In genomic region chr16:15874745-15875314, GRCh38 we compare ENCODE assay signal across 8 cellular contexts. TPM values are rescaled to one million over a fixed set of nuclear protein-coding genes. Genes with fewer than 3 reads are reported as not detected.
DNase-seq lines count a peak whose midpoint lies in the region; TF ChIP-seq lines count a peak whose summit lies in the region.

No MANE protein-coding gene starts in this region.

- CTCF ChIA-PET in RWPE1 (lab: Yijun Ruan, JAX): interaction anchor here (0.5 to 1.9 kb wide), 16 partner anchors 12 to 1865 kb away, joined by 3 to 8 read pairs (median 4); no protein-coding TSS in a partner anchor

- 24 to 39% methylated on average over 7 of the region's 7 CpGs for WGBS in esophagus squamous epithelium, 2 donors

- H3K9me3 ChIP-seq in esophagus squamous epithelium: no peaks in the 10 kb centered on the region
- no peaks in the 10 kb centered on the region for H3K9me3 ChIP-seq in neural cell (ENCODE audit: low read length)

- H3K9ac ChIP-seq in neural cell (ENCODE audit: low read length): no peak overlapping the region

- no peaks in the 10 kb centered on the region for H3K27me3 ChIP-seq in esophagus squamous epithelium
- no peaks in the 10 kb centered on the region for H3K27me3 ChIP-seq in neural cell (ENCODE audit: insufficient read depth, low read depth, low read length)

- H3K4me1 ChIP-seq in esophagus squamous epithelium: peaks cover 0 to 38% (median 12%) of the 10 kb centered on the region in 3 donors

- no peak for TF ChIP-seq EP300 in neural cell (conservative IDR thresholded peaks at IDR 0.05; ENCODE audit: poor library complexity, severe bottlenecking)

- intact Hi-C loops in esophagus squamous epithelium (cut with DNase I): loop anchor here (5.0 kb wide), 1 partner anchor 252 kb away; no protein-coding TSS in a partner anchor

- POLR2A ChIA-PET in RWPE1 (lab: Yijun Ruan, JAX; ENCODE audit: low non-redundant PET): interaction anchor here (0.5 kb wide), 1 partner anchor 70 kb away, joined by 6 read pairs; no protein-coding TSS in a partner anchor

- H2AFZ ChIP-seq in neural cell (ENCODE audit: low read depth, low read length): no peak overlapping the region

- H3K27ac ChIP-seq in RWPE1 (peak overlapping the region; percentile 56), esophagus squamous epithelium (peak overlapping the region; percentile 45 to 71 (median 59)), neural cell (ENCODE audit: low read length) (no peak overlapping the region)

- H3K79me2 ChIP-seq in neural cell (replicated peaks; ENCODE audit: insufficient read depth, low read length): no peaks in the 10 kb centered on the region

- TF ChIP-seq CTCF in RWPE1 (conservative IDR thresholded peaks at IDR 0.05; ENCODE audit: low read depth) (peak; percentile 85), esophagus squamous epithelium (IDR thresholded peaks at IDR 0.05) (peak; percentile 39 to 75 (median 65)), neural cell (IDR thresholded peaks at IDR 0.05; ENCODE audit: poor library complexity, severe bottlenecking) (peak; percentile 67)

- no peak for TF ChIP-seq POLR2A in esophagus squamous epithelium (IDR thresholded peaks at IDR 0.05)

- H3F3A ChIP-seq in neural cell (ENCODE audit: insufficient read depth, low read length, poor library complexity, severe bottlenecking): no peaks in the 10 kb centered on the region

- TF ChIP-seq RAD21 in neural cell (conservative IDR thresholded peaks at IDR 0.05): peak; percentile 40

- no peak overlapping the region for H3K4me2 ChIP-seq in neural cell (ENCODE audit: low read length)

- H4K20me1 ChIP-seq in neural cell (ENCODE audit: insufficient read depth): no peaks in the 10 kb centered on the region

- H3K4me3 ChIP-seq in esophagus squamous epithelium (no peak overlapping the region), neural cell (ENCODE audit: low read length) (no peak overlapping the region)

- H3K9me2 ChIP-seq in neural cell (ENCODE audit: insufficient read depth, low read length): no peaks in the 10 kb centered on the region

- H3K36me3 ChIP-seq in esophagus squamous epithelium: peaks cover 0 to 65% (median 3%) of the 10 kb centered on the region in 3 donors
- H3K36me3 ChIP-seq in neural cell (ENCODE audit: insufficient read depth, low read length): no peaks in the 10 kb centered on the region

- peak in 10 of 14 donors; percentile 4 to 54 (median 37) for DNase-seq in C1 segment of cervical spinal cord (lab: John Stamatoyannopoulos, UW)
- DNase-seq in H4 (ENCODE audit: low spot score): peak; percentile 54
- peak; percentile 78 for DNase-seq in RWPE1 (ENCODE audit: low spot score)
- DNase-seq in esophagus squamous epithelium (lab: John Stamatoyannopoulos, UW): no peak
- no peak for DNase-seq in NCI-H187 treated with DMSO at 0.1 percent for 48 hours (lab: John Stamatoyannopoulos, UW)
- DNase-seq in HuH-7.5 (ENCODE audit: low spot score): no peak
- DNase-seq in GOT3 (lab: John Stamatoyannopoulos, UW): no peak

TF ChIP-seq in neural cell, 6 proteins besides CTCF, POLR2A, EP300 and RAD21:
- peak; percentile 62 for TF ChIP-seq SMC3 (conservative IDR thresholded peaks at IDR 0.05; ENCODE audit: poor library complexity)
- TF ChIP-seq REST (IDR thresholded peaks at IDR 0.05; ENCODE audit: borderline replicate concordance): no peak
TF ChIP-seq in neural cell: peak in this region for 1.

RNA-seq across cellular contexts. Expression of gene CEP20, which starts 13.6 kb away (rescaled TPM):
- total RNA-seq in H4 (2014; rRNA removed; shearing (Covaris generic)): 87.2 and 108 TPM in 2 replicates
- 10 to 100 TPM; 36.1 to 74.3 (median 42.5) TPM for total RNA-seq in esophagus squamous epithelium
- 35.8 and 59.7 TPM in 2 replicates for polyA plus RNA-seq in neural cell
- polyA minus RNA-seq in neural cell: 41.6 and 44.1 TPM in 2 replicates

RNA-seq across cellular contexts. Expression of gene MYH11, which starts 18.0 kb away (rescaled TPM):
- total RNA-seq in H4 (2014; rRNA removed; shearing (Covaris generic)): not detected in 2 replicates
- 1,000 to 10,000 TPM in 1 of 4 donors, 100 to 1,000 TPM in 3; 121 to 1,349 (median 217) TPM for total RNA-seq in esophagus squamous epithelium
- polyA plus RNA-seq in neural cell: not detected in 2 replicates
- polyA minus RNA-seq in neural cell: not detected in 2 replicates

Comparison
In these comparisons a context has a peak if more than half of its experiments do, and no peak if none do; other contexts are left out.
1. DNase-seq: peak in C1 segment of cervical spinal cord (10 of 14), H4 (single experiment) and RWPE1 (single experiment); none in esophagus squamous epithelium (single experiment), NCI-H187 treated with DMSO at 0.1 percent for 48 hours (single experiment), HuH-7.5 (single experiment) and GOT3 (single experiment).
2. RNA of gene MYH11, which starts 18.0 kb away (total RNA-seq): 121 to 1,349 TPM in esophagus squamous epithelium; not detected in H4; every median in the first group is over 100 times any median in the second.
3. Peak in every context shown above with its lines, with median percentiles within 50 percentile points of each other: CTCF ChIP-seq.